Comparison of ENCODE assay signal across 14 cellular contexts in genomic region chr12:121949643-121950397, GRCh38. TPM values are rescaled to one million over a fixed set of nuclear protein-coding genes. Genes with fewer than 3 reads are reported as not detected.
DNase-seq lines count a peak whose midpoint lies in the region; ATAC-seq and TF ChIP-seq lines count a peak whose summit lies in the region.
"Had no signal": no experiment of that assay in that cellular context is flagged by ENCODE, and none has a peak within 500 bp of the region (broad histone marks: within the 10 kb centered on the region; RNA-seq: fewer than 3 reads in every experiment).

No MANE protein-coding gene starts in this region.

- H3K27me3 ChIP-seq in gastrocnemius medialis (no peaks in the 10 kb centered on the region), aorta (ENCODE audit: control insufficient read depth in 1 of 2, insufficient read depth in 2 of 2, low read length in 1 of 2) (no peaks in the 10 kb centered on the region)

- no peak for TF ChIP-seq POLR2A in gastrocnemius medialis (IDR thresholded peaks at IDR 0.05)

- TF ChIP-seq CTCF in choroid plexus epithelial cell (conservative IDR thresholded peaks at IDR 0.05; ENCODE audit: low read depth, low read length) = no peak
- TF ChIP-seq CTCF in mesothelial cell of epicardium (IDR thresholded peaks at IDR 0.05; ENCODE audit: unreplicated experiment) = no peak
- no peak for TF ChIP-seq CTCF in gastrocnemius medialis (IDR thresholded peaks at IDR 0.05 in 4 of 5, conservative IDR thresholded peaks at IDR 0.05 in 1 of 5)

- peaks cover 16% of the 10 kb centered on the region for H3K9me3 Mint-ChIP-seq in mesothelial cell of epicardium
- H3K9me3 Mint-ChIP-seq in activated CD8-positive, alpha-beta memory T cell treated with anti-CD3 and anti-CD28 coated beads, Interleukin-2, amount 10 ng/mL, durations not matched to agents 7 days and 5 days (ENCODE audit: low read depth) = no peaks in the 10 kb centered on the region
- H3K9me3 Mint-ChIP-seq: activated B cell treated with CpG ODN at 0.5 μM for 24 hours had no signal

- H3K27ac ChIP-seq in gastrocnemius medialis (no peak overlapping the region), aorta (ENCODE audit: low read depth in 1 of 2, low read length in 2 of 2) (no peak overlapping the region)
- H3K27ac ChIP-seq: neutrophil, PC-9 had no signal

- intact Hi-C loops in gastrocnemius medialis (cut with DNase I; ENCODE audit: low total_unique reads) = loop anchor here (5.0 kb wide), 1 partner anchor 1333 kb away; no protein-coding TSS in a partner anchor
- intact Hi-C loops in aorta (cut with DNase I) = no loop called here

- in situ Hi-C loops in gastrocnemius medialis (cut with MboI; ENCODE audit: low sequenced_read_pairs in 4 of 4) = no loop called here

- ATAC-seq in gastrocnemius medialis (no peak), aorta (ENCODE audit: low FRiP score) (no peak)
- no peak for ATAC-seq in activated CD8-positive, alpha-beta memory T cell treated with anti-CD3 and anti-CD28 coated beads, Interleukin-2, amount 10 ng/mL, durations not matched to agents 7 days and 5 days
- ATAC-seq: left lobe of liver had no signal

- peak overlapping the region; percentile 79 for H3K27ac Mint-ChIP-seq in mesothelial cell of epicardium
- no peak overlapping the region for H3K27ac Mint-ChIP-seq in activated CD8-positive, alpha-beta memory T cell treated with anti-CD3 and anti-CD28 coated beads, Interleukin-2, amount 10 ng/mL, durations not matched to agents 7 days and 5 days
- H3K27ac Mint-ChIP-seq: activated B cell treated with CpG ODN at 0.5 μM for 24 hours had no signal

- peaks cover 13% of the 10 kb centered on the region for H3K4me1 Mint-ChIP-seq in mesothelial cell of epicardium
- H3K4me1 Mint-ChIP-seq in activated CD8-positive, alpha-beta memory T cell treated with anti-CD3 and anti-CD28 coated beads, Interleukin-2, amount 10 ng/mL, durations not matched to agents 7 days and 5 days = no peaks in the 10 kb centered on the region

- no peak overlapping the region for H3K4me3 Mint-ChIP-seq in mesothelial cell of epicardium
- no peak overlapping the region for H3K4me3 Mint-ChIP-seq in activated CD8-positive, alpha-beta memory T cell treated with anti-CD3 and anti-CD28 coated beads, Interleukin-2, amount 10 ng/mL, durations not matched to agents 7 days and 5 days
- H3K4me3 Mint-ChIP-seq: activated B cell treated with CpG ODN at 0.5 μM for 24 hours had no signal

- no peaks in the 10 kb centered on the region for H3K9me3 ChIP-seq in gastrocnemius medialis
- H3K9me3 ChIP-seq in aorta (ENCODE audit: control insufficient read depth, low read length) = no peaks in the 10 kb centered on the region
- H3K9me3 ChIP-seq: neutrophil had no signal

- WGBS in aorta, 2 donors = 21 to 22% methylated on average over 4 of the region's 4 CpGs

- peak; percentile 95 for DNase-seq in ELR (ENCODE audit: low read depth)
- DNase-seq in RKO (ENCODE audit: low spot score) = peak; percentile 14
- peak; percentile 96 for DNase-seq in choroid plexus epithelial cell (ENCODE audit: low read depth)
- no peak for DNase-seq in mesothelial cell of epicardium (ENCODE audit: low spot score in 2 of 2, unreplicated experiment in 2 of 2)
- DNase-seq in gastrocnemius medialis = no peak
- DNase-seq in DMS153 treated with DMSO at 0.1 percent for 48 hours (lab: John Stamatoyannopoulos, UW; ENCODE audit: unreplicated experiment) = no peak
- DNase-seq in activated CD8-positive, alpha-beta memory T cell treated with anti-CD3 and anti-CD28 coated beads, Interleukin-2, amount 10 ng/mL, durations not matched to agents 7 days and 5 days = no peak
- DNase-seq in aorta = no peak
- DNase-seq: activated B cell treated with CpG ODN at 0.5 μM for 24 hours, caudate nucleus, Kasumi-1, PC-9 had no signal

- no peaks in the 10 kb centered on the region for H3K27me3 Mint-ChIP-seq in mesothelial cell of epicardium (ENCODE audit: low read depth)
- peaks cover 16% of the 10 kb centered on the region for H3K27me3 Mint-ChIP-seq in activated CD8-positive, alpha-beta memory T cell treated with anti-CD3 and anti-CD28 coated beads, Interleukin-2, amount 10 ng/mL, durations not matched to agents 7 days and 5 days

- H3K4me1 ChIP-seq in gastrocnemius medialis (no peaks in the 10 kb centered on the region), aorta (ENCODE audit: control insufficient read depth in 1 of 2, insufficient read depth in 2 of 2, low read length in 2 of 2) (no peaks in the 10 kb centered on the region)

- H3K4me3 ChIP-seq in choroid plexus epithelial cell (ENCODE audit: low read depth, low read length) = no peak overlapping the region
- H3K4me3 ChIP-seq in gastrocnemius medialis = no peak overlapping the region
- H3K4me3 ChIP-seq in aorta (ENCODE audit: low read length in 2 of 2) = no peak overlapping the region
- H3K4me3 ChIP-seq: PC-9 had no signal

- H3K36me3 ChIP-seq in gastrocnemius medialis (no peaks in the 10 kb centered on the region), aorta (ENCODE audit: control insufficient read depth in 1 of 2, insufficient read depth in 2 of 2, low read length in 1 of 2) (no peaks in the 10 kb centered on the region)
- H3K36me3 ChIP-seq: neutrophil had no signal

- peaks cover 17% of the 10 kb centered on the region for H3K36me3 Mint-ChIP-seq in mesothelial cell of epicardium
- no peaks in the 10 kb centered on the region for H3K36me3 Mint-ChIP-seq in activated CD8-positive, alpha-beta memory T cell treated with anti-CD3 and anti-CD28 coated beads, Interleukin-2, amount 10 ng/mL, durations not matched to agents 7 days and 5 days

- CTCF ChIA-PET in activated CD8-positive, alpha-beta memory T cell treated with anti-CD3 and anti-CD28 coated beads, Interleukin-2, amount 10 ng/mL, durations not matched to agents 7 days and 5 days (lab: Charles Lee) = no interaction called here

RNA-seq across cellular contexts. Expression of gene CFAP251, which starts 31.4 kb away (rescaled TPM):
- total RNA-seq in mesothelial cell of epicardium = 6.6 to 6.9 TPM (median 6.6 TPM) in 3 replicates
- total RNA-seq in gastrocnemius medialis = 1 to 10 TPM in 1 of 4 donors, under 1 TPM in 3; 0.49 to 4.9 (median 0.61) TPM
- under 1 TPM; 0.21 to 0.35 TPM for total RNA-seq in activated CD8-positive, alpha-beta memory T cell treated with anti-CD3 and anti-CD28 coated beads, Interleukin-2, amount 10 ng/mL, durations not matched to agents 7 days and 5 days
- 1 to 10 TPM; 2.8 to 3.9 TPM for total RNA-seq in aorta
- polyA plus RNA-seq in aorta = 1 to 10 TPM in 1 of 2 donors, under 1 TPM in 1; 0.88 to 1.6 TPM

Comparison
In these comparisons a context has a peak if more than half of its experiments do, and no peak if none do; other contexts are left out.
1. DNase-seq: peak in ELR (single experiment), RKO (single experiment) and choroid plexus epithelial cell (single experiment); none in mesothelial cell of epicardium (0 of 2), gastrocnemius medialis (0 of 2), DMS153 treated with DMSO at 0.1 percent for 48 hours (single experiment), activated CD8-positive, alpha-beta memory T cell treated with anti-CD3 and anti-CD28 coated beads, Interleukin-2, amount 10 ng/mL, durations not matched to agents 7 days and 5 days (single experiment) and aorta (0 of 2).